1 cellular context compared by ENCODE assay signal in genomic region chr14:22973217-22974032, GRCh38.
TF ChIP-seq lines count a peak whose summit lies in the region.

No MANE protein-coding gene starts in this region.

TF ChIP-seq in GM23338, 12 proteins besides CTCF, POLR2A, EP300 and RAD21:
- TF ChIP-seq NANOG (IDR thresholded peaks at IDR 0.05; ENCODE audit: borderline replicate concordance) (no peak), POLR2AphosphoS5 (IDR thresholded peaks at IDR 0.05; ENCODE audit: low read depth) (no peak), STAT1 (IDR thresholded peaks at IDR 0.05; ENCODE audit: unreplicated experiment) (no peak), EZH2 (IDR thresholded peaks at IDR 0.05; ENCODE audit: low read depth, unreplicated experiment) (no peak), CREB1 (CRISPR knock-in tag; IDR thresholded peaks at IDR 0.05; ENCODE audit: low read depth) (no peak), ZNF462 (CRISPR knock-in tag; IDR thresholded peaks at IDR 0.05) (no peak), JUNB (IDR thresholded peaks at IDR 0.05; ENCODE audit: unreplicated experiment) (no peak), REST (IDR thresholded peaks at IDR 0.05; ENCODE audit: unreplicated experiment) (no peak), ZNF114 (CRISPR knock-in tag; IDR thresholded peaks at IDR 0.05) (no peak), ZNF331 (CRISPR knock-in tag; IDR thresholded peaks at IDR 0.05; ENCODE audit: low read depth) (no peak), EZH2phosphoT487 (IDR thresholded peaks at IDR 0.05; ENCODE audit: unreplicated experiment) (no peak)
TF ChIP-seq in GM23338: peak in this region for 0.
